In genomic region chr1:63787875-63788274, GRCh38 we compare ENCODE assay signal across 2 cellular contexts.
TF ChIP-seq lines count a peak whose summit lies in the region.

No MANE protein-coding gene starts in this region.

TF ChIP-seq in HEK293, 187 proteins besides CTCF, POLR2A, EP300 and RAD21 (continued from another document and continues in another):
- TF ChIP-seq, protein P1, sequence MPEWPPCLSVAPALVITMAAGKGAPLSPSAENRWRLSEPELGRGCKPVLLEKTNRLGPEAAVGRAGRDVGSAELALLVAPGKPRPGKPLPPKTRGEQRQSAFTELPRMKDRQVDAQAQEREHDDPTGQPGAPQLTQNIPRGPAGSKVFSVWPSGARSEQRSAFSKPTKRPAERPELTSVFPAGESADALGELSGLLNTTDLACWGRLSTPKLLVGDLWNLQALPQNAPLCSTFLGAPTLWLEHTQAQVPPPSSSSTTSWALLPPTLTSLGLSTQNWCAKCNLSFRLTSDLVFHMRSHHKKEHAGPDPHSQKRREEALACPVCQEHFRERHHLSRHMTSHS (tag by site-specific recombination; IDR thresholded peaks at IDR 0.05) = no peak
- TF ChIP-seq ZNF48 (tag by site-specific recombination; IDR thresholded peaks at IDR 0.05) (no peak), GLIS2 (tag by site-specific recombination; IDR thresholded peaks at IDR 0.05) (no peak), PRDM2 (tag by site-specific recombination; IDR thresholded peaks at IDR 0.05; ENCODE audit: borderline replicate concordance) (no peak), ZBTB44 (tag by site-specific recombination; IDR thresholded peaks at IDR 0.05) (no peak; the same call in 1 of the 2 replicates), ZNF174 (tag by site-specific recombination; IDR thresholded peaks at IDR 0.05) (no peak), PRDM4 (tag by site-specific recombination; IDR thresholded peaks at IDR 0.05) (0 out of 2 replicates have a peak, but pooled peaks have one; percentile 17)
- TF ChIP-seq, protein P2, sequence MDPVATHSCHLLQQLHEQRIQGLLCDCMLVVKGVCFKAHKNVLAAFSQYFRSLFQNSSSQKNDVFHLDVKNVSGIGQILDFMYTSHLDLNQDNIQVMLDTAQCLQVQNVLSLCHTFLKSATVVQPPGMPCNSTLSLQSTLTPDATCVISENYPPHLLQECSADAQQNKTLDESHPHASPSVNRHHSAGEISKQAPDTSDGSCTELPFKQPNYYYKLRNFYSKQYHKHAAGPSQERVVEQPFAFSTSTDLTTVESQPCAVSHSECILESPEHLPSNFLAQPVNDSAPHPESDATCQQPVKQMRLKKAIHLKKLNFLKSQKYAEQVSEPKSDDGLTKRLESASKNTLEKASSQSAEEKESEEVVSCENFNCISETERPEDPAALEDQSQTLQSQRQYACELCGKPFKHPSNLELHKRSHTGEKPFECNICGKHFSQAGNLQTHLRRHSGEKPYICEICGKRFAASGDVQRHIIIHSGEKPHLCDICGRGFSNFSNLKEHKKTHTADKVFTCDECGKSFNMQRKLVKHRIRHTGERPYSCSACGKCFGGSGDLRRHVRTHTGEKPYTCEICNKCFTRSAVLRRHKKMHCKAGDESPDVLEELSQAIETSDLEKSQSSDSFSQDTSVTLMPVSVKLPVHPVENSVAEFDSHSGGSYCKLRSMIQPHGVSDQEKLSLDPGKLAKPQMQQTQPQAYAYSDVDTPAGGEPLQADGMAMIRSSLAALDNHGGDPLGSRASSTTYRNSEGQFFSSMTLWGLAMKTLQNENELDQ (tag by site-specific recombination; IDR thresholded peaks at IDR 0.05; ENCODE audit: low read depth) = no peak

TF ChIP-seq in WTC11, 78 proteins besides CTCF, POLR2A, EP300 and RAD21 (continued from another document):
- TF ChIP-seq ATF6 (CRISPR knock-in tag; IDR thresholded peaks at IDR 0.05) = no peak
- TF ChIP-seq, protein P3, sequence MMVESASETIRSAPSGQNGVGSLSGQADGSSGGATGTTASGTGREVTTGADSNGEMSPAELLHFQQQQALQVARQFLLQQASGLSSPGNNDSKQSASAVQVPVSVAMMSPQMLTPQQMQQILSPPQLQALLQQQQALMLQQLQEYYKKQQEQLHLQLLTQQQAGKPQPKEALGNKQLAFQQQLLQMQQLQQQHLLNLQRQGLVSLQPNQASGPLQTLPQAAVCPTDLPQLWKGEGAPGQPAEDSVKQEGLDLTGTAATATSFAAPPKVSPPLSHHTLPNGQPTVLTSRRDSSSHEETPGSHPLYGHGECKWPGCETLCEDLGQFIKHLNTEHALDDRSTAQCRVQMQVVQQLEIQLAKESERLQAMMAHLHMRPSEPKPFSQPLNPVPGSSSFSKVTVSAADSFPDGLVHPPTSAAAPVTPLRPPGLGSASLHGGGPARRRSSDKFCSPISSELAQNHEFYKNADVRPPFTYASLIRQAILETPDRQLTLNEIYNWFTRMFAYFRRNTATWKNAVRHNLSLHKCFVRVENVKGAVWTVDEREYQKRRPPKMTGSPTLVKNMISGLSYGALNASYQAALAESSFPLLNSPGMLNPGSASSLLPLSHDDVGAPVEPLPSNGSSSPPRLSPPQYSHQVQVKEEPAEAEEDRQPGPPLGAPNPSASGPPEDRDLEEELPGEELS (CRISPR knock-in tag; IDR thresholded peaks at IDR 0.05) = no peak
- no peak for TF ChIP-seq ZNF138 (CRISPR knock-in tag; conservative IDR thresholded peaks at IDR 0.05)
- no peak for TF ChIP-seq ZNF423 (CRISPR knock-in tag; IDR thresholded peaks at IDR 0.05)
